In genomic region chr14:61706096-61706690, GRCh38 we compare ENCODE assay signal across 18 cellular contexts. TPM values are rescaled to one million over a fixed set of nuclear protein-coding genes. Genes with fewer than 3 reads are reported as not detected.
A peak's percentile ranks its signal among the peaks of the same experiment; 100 is the strongest.
DNase-seq lines count a peak whose midpoint lies in the region; ATAC-seq, FAIRE-seq and TF ChIP-seq lines count a peak whose summit lies in the region.
"Had no signal": no experiment of that assay in that cellular context is flagged by ENCODE, and none has a peak within 500 bp of the region (broad histone marks: within the 10 kb centered on the region; RNA-seq: fewer than 3 reads in every experiment).

No MANE protein-coding gene starts in this region.

- peaks cover 8% of the 10 kb centered on the region for H3K36me3 Mint-ChIP-seq in T-cell

- H3K27me3 Mint-ChIP-seq in T-cell, result no peaks in the 10 kb centered on the region

- no peaks in the 10 kb centered on the region for H3K27me3 ChIP-seq in HepG2 (ENCODE audit: control insufficient read depth in 1 of 2, insufficient read depth in 2 of 2, low read length in 2 of 2)
- H3K27me3 ChIP-seq in right lobe of liver, result no peaks in the 10 kb centered on the region
- no peaks in the 10 kb centered on the region for H3K27me3 ChIP-seq in hepatocyte
- H3K27me3 ChIP-seq in SK-N-SH (ENCODE audit: insufficient read depth), result no peaks in the 10 kb centered on the region
- no peaks in the 10 kb centered on the region for H3K27me3 ChIP-seq in A673 (replicated peaks; ENCODE audit: insufficient read depth, low read depth, low read length, poor library complexity)
- H3K27me3 ChIP-seq: gastroesophageal sphincter had no signal

- peaks cover 83% of the 10 kb centered on the region for H3K79me2 ChIP-seq in HepG2 (ENCODE audit: insufficient read depth, low read length)
- H3K79me2 ChIP-seq in hepatocyte, result peaks cover 96% of the 10 kb centered on the region
- H3K79me2 ChIP-seq in SK-N-SH (ENCODE audit: insufficient read depth), result peaks cover 100% of the 10 kb centered on the region

- no peaks in the 10 kb centered on the region for H3K9me3 ChIP-seq in HepG2 (ENCODE audit: low read length)
- H3K9me3 ChIP-seq in right lobe of liver, result no peaks in the 10 kb centered on the region
- no peaks in the 10 kb centered on the region for H3K9me3 ChIP-seq in hepatocyte (ENCODE audit: low read depth)
- H3K9me3 ChIP-seq in SK-N-SH, result no peaks in the 10 kb centered on the region
- no peaks in the 10 kb centered on the region for H3K9me3 ChIP-seq in A673 (ENCODE audit: low read depth, low read length, poor library complexity, severe bottlenecking)
- H3K9me3 ChIP-seq: gastroesophageal sphincter had no signal

- TF ChIP-seq EP300 in HepG2 (IDR thresholded peaks at IDR 0.05; ENCODE audit: low read depth in 2 of 2, low read length in 2 of 2) (no peak), HepG2 (CRISPR knock-in tag; IDR thresholded peaks at IDR 0.05; ENCODE audit: borderline replicate concordance) (no peak), SK-N-SH (IDR thresholded peaks at IDR 0.05; ENCODE audit: borderline replicate concordance in 1 of 2, low read depth in 1 of 2, low read length in 1 of 2) (no peak)

- no peak overlapping the region for H3K4me3 ChIP-seq in HepG2 (replicated peaks in 1 of 3; ENCODE audit: insufficient read depth in 1 of 3, low read depth in 2 of 3, low read length in 3 of 3)
- H3K4me3 ChIP-seq in right lobe of liver, result no peak overlapping the region
- no peak overlapping the region for H3K4me3 ChIP-seq in hepatocyte
- no peak overlapping the region for H3K4me3 ChIP-seq in SK-N-SH (ENCODE audit: low read depth in 2 of 2, low read length in 1 of 2)
- H3K4me3 ChIP-seq in A673 (ENCODE audit: low read depth, low read length, poor library complexity, severe bottlenecking), result no peak overlapping the region
- H3K4me3 ChIP-seq: gastroesophageal sphincter had no signal

- BruUV-seq in HepG2 (replicated peaks; lab: Mats Ljungman, UMichigan) (no TSS peak), A673 (replicated peaks; lab: Mats Ljungman, UMichigan) (no TSS peak)

- H2AFZ ChIP-seq in HepG2 (ENCODE audit: low read length) (no peak overlapping the region), hepatocyte (no peak overlapping the region), SK-N-SH (ENCODE audit: low read depth) (no peak overlapping the region)
- H2AFZ ChIP-seq: parathyroid adenoma had no signal

- peaks cover 19% of the 10 kb centered on the region for H3F3A ChIP-seq in SK-N-SH (replicated peaks; ENCODE audit: insufficient read depth)

- no peak for ATAC-seq in HepG2
- no peak for ATAC-seq in right lobe of liver
- ATAC-seq in T-cell (replicated peaks in 1 of 4), result no peak
- ATAC-seq in HG03571 (IDR thresholded peaks at IDR 0.05; ENCODE audit: unreplicated experiment), result no peak
- ATAC-seq: gastroesophageal sphincter, Panc1 had no signal

- in situ Hi-C loops in HepG2 (cut with HindIII; ENCODE audit: extremely low pct_ligation_motif_present, low pct_unique_long_range_greater_than_20kb), result no loop called here

- no peak for FAIRE-seq in HepG2 (lab: Jason Lieb, UNC)

- H3K27ac Mint-ChIP-seq in T-cell, result peak overlapping the region; percentile 28 to 36

- H3K9me2 ChIP-seq in hepatocyte (replicated peaks; ENCODE audit: insufficient read depth), result no peaks in the 10 kb centered on the region
- H3K9me2 ChIP-seq in SK-N-SH, result no peaks in the 10 kb centered on the region

- H3K4me3 Mint-ChIP-seq in T-cell, result peak overlapping the region in 2 of 3 donors; percentile 4 to 29
- H3K4me3 Mint-ChIP-seq: H9 had no signal

- TF ChIP-seq RAD21 in HepG2 (CRISPR knock-in tag; IDR thresholded peaks at IDR 0.05) (no peak), SK-N-SH (IDR thresholded peaks at IDR 0.05; ENCODE audit: low read length) (no peak)

- TF ChIP-seq CTCF in HepG2 (CRISPR knock-in tag; IDR thresholded peaks at IDR 0.05) (no peak), right lobe of liver (IDR thresholded peaks at IDR 0.05) (no peak), hepatocyte (IDR thresholded peaks at IDR 0.05; ENCODE audit: poor library complexity) (no peak), SK-N-SH (IDR thresholded peaks at IDR 0.05) (no peak), A673 (conservative IDR thresholded peaks at IDR 0.05; ENCODE audit: low read depth, low read length) (no peak)

- H3K9me3 Mint-ChIP-seq in T-cell, result peaks cover 0 to 4% (median 0%) of the 10 kb centered on the region in 3 donors
- H3K9me3 Mint-ChIP-seq: H9 had no signal

- H3K9ac ChIP-seq in HepG2 (ENCODE audit: insufficient read depth, low read depth, low read length) (no peak overlapping the region), SK-N-SH (no peak overlapping the region)
- H3K9ac ChIP-seq: parathyroid adenoma had no signal

- peaks cover 72% of the 10 kb centered on the region for H4K20me1 ChIP-seq in HepG2 (ENCODE audit: insufficient read depth, low read length)
- peaks cover 90% of the 10 kb centered on the region for H4K20me1 ChIP-seq in hepatocyte (ENCODE audit: insufficient read depth, poor library complexity, severe bottlenecking)
- peaks cover 90% of the 10 kb centered on the region for H4K20me1 ChIP-seq in SK-N-SH (ENCODE audit: insufficient read depth)

- CTCF ChIA-PET in HepG2 (lab: Yijun Ruan, JAX; ENCODE audit: low intra/inter-chr PET ratio, low total read pairs), result no interaction called here
- CTCF ChIA-PET in T-cell (lab: Charles Lee), result interaction anchor here (0.5 to 0.7 kb wide), 3 partner anchors 13 to 305 kb away, joined by 3 to 10 read pairs (median 4); no protein-coding TSS in a partner anchor
- CTCF ChIA-PET in SK-N-SH (lab: Yijun Ruan, JAX), result interaction anchor here (0.9 to 2.0 kb wide), 3 partner anchors 23 to 230 kb away, joined by 3 to 5 read pairs (median 3); no protein-coding TSS in a partner anchor
- CTCF ChIA-PET in A673 (lab: Charles Lee), result no interaction called here

- H3K4me2 ChIP-seq in HepG2 (ENCODE audit: low read depth, low read length) (0 out of 2 replicates have a peak overlapping the region, but pooled peaks have one; percentile 0), hepatocyte (peak overlapping the region; percentile 40), SK-N-SH (no peak overlapping the region)

- intact Hi-C loops in HepG2 (cut with micrococcal nuclease; ENCODE audit: unreplicated experiment) (no loop called here), right lobe of liver (cut with DNase I) (no loop called here), A673 (cut with micrococcal nuclease; ENCODE audit: unreplicated experiment) (no loop called here)

- peaks cover 86 to 90% (median 86%) of the 10 kb centered on the region in 3 donors for H3K4me1 Mint-ChIP-seq in T-cell

- DNase-seq in HepG2 (ENCODE audit: low spot score) (no peak), right lobe of liver (no peak), T-cell (no peak), hepatocyte (ENCODE audit: low spot score) (no peak), SK-N-SH (no peak), A673 (ENCODE audit: low spot score) (no peak), COLO829 (ENCODE audit: low spot score) (no peak)
- DNase-seq: activated T-cell treated with anti-CD3 and anti-CD28 coated beads, Interleukin-2, amount 50 U/mL, for 1 hour; AML-193; DMS79; H9; NCI-H1694 treated with DMSO at 0.1 percent for 48 hours; NCI-H524; stimulated activated CD4-positive, alpha-beta T cell treated with anti-CD3 and anti-CD28 coated beads, Interleukin-12 subunit alpha, Interleukin-12 subunit beta, amount 100 ng/mL, for 4 hours had no signal

- TF ChIP-seq POLR2A in HepG2 (IDR thresholded peaks at IDR 0.05; ENCODE audit: insufficient read depth in 1 of 2, low read depth in 2 of 2, low read length in 2 of 2) (no peak), right lobe of liver (IDR thresholded peaks at IDR 0.05) (no peak)

- H3K36me3 ChIP-seq in HepG2 (replicated peaks in 1 of 2; ENCODE audit: control insufficient read depth in 1 of 2, insufficient read depth in 2 of 2, low read length in 2 of 2) (no peaks in the 10 kb centered on the region), right lobe of liver (no peaks in the 10 kb centered on the region), hepatocyte (replicated peaks; ENCODE audit: insufficient read depth, low read depth) (no peaks in the 10 kb centered on the region), SK-N-SH (replicated peaks in 1 of 2; ENCODE audit: control insufficient read depth in 1 of 2, insufficient read depth in 2 of 2, low read length in 1 of 2) (peaks cover 0 to 10% of the 10 kb centered on the region in 2 experiments), A673 (ENCODE audit: insufficient read depth, low read length, poor library complexity, severe bottlenecking) (no peaks in the 10 kb centered on the region)
- H3K36me3 ChIP-seq: gastroesophageal sphincter had no signal

- POLR2A ChIA-PET in HepG2 (lab: Yijun Ruan, JAX), result interaction anchor here (1.0 to 1.3 kb wide), 3 partner anchors 9 to 143 kb away, joined by 3 to 4 read pairs (median 3); partner anchors contain the start of gene HIF1A
- POLR2A ChIA-PET in T-cell (lab: Charles Lee), result interaction anchor here (0.5 to 1.9 kb wide), 10 partner anchors 8 to 328 kb away, joined by 3 to 9 read pairs (median 4); partner anchors contain the start of genes HIF1A (in 1 of the 2) and SNAPC1 (in 1 of the 2)
- POLR2A ChIA-PET in SK-N-SH (lab: Yijun Ruan, JAX), result interaction anchor here (1.3 kb wide), 1 partner anchor 11 kb away, joined by 3 read pairs; the partner anchor contains the start of gene HIF1A
- POLR2A ChIA-PET in A673 (lab: Charles Lee; ENCODE audit: low non-redundant PET), result no interaction called here

- no peak overlapping the region for H3K27ac ChIP-seq in HepG2 (ENCODE audit: extremely low read length, insufficient read depth, low read length)
- no peak overlapping the region for H3K27ac ChIP-seq in right lobe of liver
- H3K27ac ChIP-seq in hepatocyte, result no peak overlapping the region
- no peak overlapping the region; a peak in 1 of 4 replicates for H3K27ac ChIP-seq in SK-N-SH (ENCODE audit: low read depth in 2 of 2, low read length in 1 of 2)
- no peak overlapping the region for H3K27ac ChIP-seq in A673 (ENCODE audit: low read depth, low read length, poor library complexity, severe bottlenecking)
- H3K27ac ChIP-seq: parathyroid adenoma had no signal

- H3K4me1 ChIP-seq in HepG2 (ENCODE audit: insufficient read depth, low read length) (peaks cover 65% of the 10 kb centered on the region), right lobe of liver (peaks cover 0 to 21% (median under 1%) of the 10 kb centered on the region in 4 donors), hepatocyte (ENCODE audit: insufficient read depth) (peaks cover 4% of the 10 kb centered on the region), SK-N-SH (ENCODE audit: control insufficient read depth in 1 of 2, insufficient read depth in 2 of 2, low read depth in 1 of 2, low read length in 1 of 2) (peaks cover 2 to 16% of the 10 kb centered on the region in 2 experiments; a peak in 3 of 4 replicates), A673 (ENCODE audit: insufficient read depth, low read length, poor library complexity, severe bottlenecking) (peaks cover 15% of the 10 kb centered on the region)

- 66% methylated on average over 3 of the region's 3 CpGs for WGBS in HepG2 (ENCODE audit: low lambda C conversion rate)
- WGBS in right lobe of liver (ENCODE audit: insufficient coverage, low coverage, low lambda C conversion rate, missing lambda C conversion rate), result 56% methylated on average over 3 of the region's 3 CpGs
- WGBS in hepatocyte (ENCODE audit: low lambda C conversion rate, missing lambda C conversion rate), result 64% methylated on average over 3 of the region's 3 CpGs
- 88% methylated on average over 3 of the region's 3 CpGs for WGBS in SK-N-SH (ENCODE audit: low lambda C conversion rate)

RNA-seq across cellular contexts. Expression of gene HIF1A, which starts 10.9 kb away (rescaled TPM):
- total RNA-seq in HepG2 (2016; rRNA removed; fragmentation: Illumina TruSeq; extraction: Trizol) (126 and 211 TPM in 2 replicates), right lobe of liver (100 to 1,000 TPM in 1 of 6 experiments, 10 to 100 TPM in 5; 15.9 to 117 (median 31.9) TPM), T-cell (100 to 1,000 TPM in 2 of 5 donors, 10 to 100 TPM in 3; 80.2 to 200 (median 87.8) TPM), hepatocyte (219 and 285 TPM in 2 replicates), A673 (2021) (135 and 136 TPM in 2 replicates)
- 19.1 and 34.5 TPM in 2 replicates for total RNA-seq in HepG2 (2016; cell fraction: cytosol; rRNA removed; fragmentation: Illumina TruSeq; extraction: Trizol; ENCODE audit: low read depth)
- total RNA-seq in HepG2 (2016; cell fraction: insoluble cytoplasmic fraction; rRNA removed; fragmentation: Illumina TruSeq; extraction: Trizol), result 123 and 189 TPM in 2 replicates
- 36.2 and 39.8 TPM in 2 replicates for total RNA-seq in HepG2 (2016; cell fraction: membrane; rRNA removed; fragmentation: Illumina TruSeq; extraction: Trizol)
- total RNA-seq in HepG2 (2016; cell fraction: nucleus; rRNA removed; fragmentation: Illumina TruSeq; extraction: Trizol), result 102 and 119 TPM in 2 replicates
- polyA plus RNA-seq in HepG2 (2011; rRNA removed) (41.0 and 42.8 TPM in 2 replicates), hepatocyte (169 and 181 TPM in 2 replicates), SK-N-SH (2012; rRNA removed) (18.9 and 20.8 TPM in 2 replicates)
- polyA plus RNA-seq in HepG2 (2011; cell fraction: cytosol; rRNA removed), result 19.1 and 32.4 TPM in 2 replicates
- 26.9 and 40.5 TPM in 2 replicates for polyA plus RNA-seq in HepG2 (2011; cell fraction: nucleus; rRNA removed)
- 58.1 and 68.2 TPM in 2 replicates for polyA plus RNA-seq in HepG2 (2012)
- polyA plus RNA-seq in HepG2 (2016; cell fraction: cytosol; fragmentation: Illumina TruSeq; extraction: Trizol; ENCODE audit: low read depth), result 3.1 and 3.4 TPM in 2 replicates
- 155 and 156 TPM in 2 replicates for polyA plus RNA-seq in HepG2 (2016; cell fraction: insoluble cytoplasmic fraction; fragmentation: Illumina TruSeq; extraction: Trizol; ENCODE audit: low read depth)
- polyA plus RNA-seq in HepG2 (2016; cell fraction: membrane; fragmentation: Illumina TruSeq; extraction: Trizol; ENCODE audit: low read depth), result 11.9 and 12.5 TPM in 2 replicates
- polyA plus RNA-seq in HepG2 (2016; cell fraction: nucleus; fragmentation: Illumina TruSeq; extraction: Trizol; ENCODE audit: insufficient read depth, low read depth), result 108 and 129 TPM in 2 replicates
- 67.4 and 132 TPM in 2 replicates for polyA minus RNA-seq in HepG2 (2011; rRNA and poly(A)+ RNA removed; ENCODE audit: low replicate concordance)
- polyA minus RNA-seq in HepG2 (2011; cell fraction: cytosol; rRNA and poly(A)+ RNA removed), result 77.8 and 127 TPM in 2 replicates
- polyA minus RNA-seq in HepG2 (2011; cell fraction: nucleus; rRNA and poly(A)+ RNA removed), result 102 and 161 TPM in 2 replicates
- polyA plus RNA-seq in SK-N-SH (2012; cell fraction: cytosol; rRNA removed), result 27.2 and 37.6 TPM in 2 replicates
- 23.5 and 50.4 TPM in 2 replicates for polyA plus RNA-seq in SK-N-SH (2012; cell fraction: nucleus; rRNA removed)

RNA-seq across cellular contexts. Expression of gene SNAPC1, which starts 56.0 kb away (rescaled TPM):
- total RNA-seq in HepG2 (2016; rRNA removed; fragmentation: Illumina TruSeq; extraction: Trizol) (8.4 and 8.5 TPM in 2 replicates), right lobe of liver (1 to 10 TPM in 5 of 6 experiments, under 1 TPM in 1; 0.88 to 2.0 (median 1.8) TPM), T-cell (1 to 10 TPM; 2.8 to 6.4 (median 4.0) TPM), hepatocyte (7.7 and 10.5 TPM in 2 replicates), A673 (2021) (11.9 and 13.8 TPM in 2 replicates)
- total RNA-seq in HepG2 (2016; cell fraction: cytosol; rRNA removed; fragmentation: Illumina TruSeq; extraction: Trizol; ENCODE audit: low read depth), result 1.9 and 2.3 TPM in 2 replicates
- 8.4 and 8.6 TPM in 2 replicates for total RNA-seq in HepG2 (2016; cell fraction: insoluble cytoplasmic fraction; rRNA removed; fragmentation: Illumina TruSeq; extraction: Trizol)
- total RNA-seq in HepG2 (2016; cell fraction: membrane; rRNA removed; fragmentation: Illumina TruSeq; extraction: Trizol), result 2.8 and 3.6 TPM in 2 replicates
- 5.8 and 7.5 TPM in 2 replicates for total RNA-seq in HepG2 (2016; cell fraction: nucleus; rRNA removed; fragmentation: Illumina TruSeq; extraction: Trizol)
- polyA plus RNA-seq in HepG2 (2011; rRNA removed) (1.9 and 2.6 TPM in 2 replicates), hepatocyte (3.4 and 8.7 TPM in 2 replicates), SK-N-SH (2012; rRNA removed) (3.4 and 4.6 TPM in 2 replicates)
- polyA plus RNA-seq in HepG2 (2011; cell fraction: cytosol; rRNA removed), result 1.0 and 1.8 TPM in 2 replicates
- 0.90 and 0.97 TPM in 2 replicates for polyA plus RNA-seq in HepG2 (2011; cell fraction: nucleus; rRNA removed)
- 3.8 and 4.8 TPM in 2 replicates for polyA plus RNA-seq in HepG2 (2012)
- polyA plus RNA-seq in HepG2 (2016; cell fraction: cytosol; fragmentation: Illumina TruSeq; extraction: Trizol; ENCODE audit: low read depth), result 0.49 and 0.59 TPM in 2 replicates
- polyA plus RNA-seq in HepG2 (2016; cell fraction: insoluble cytoplasmic fraction; fragmentation: Illumina TruSeq; extraction: Trizol; ENCODE audit: low read depth), result 6.9 TPM in 2 replicates
- polyA plus RNA-seq in HepG2 (2016; cell fraction: membrane; fragmentation: Illumina TruSeq; extraction: Trizol; ENCODE audit: low read depth), result 0.82 and 1.0 TPM in 2 replicates
- 7.6 and 9.2 TPM in 2 replicates for polyA plus RNA-seq in HepG2 (2016; cell fraction: nucleus; fragmentation: Illumina TruSeq; extraction: Trizol; ENCODE audit: insufficient read depth, low read depth)
- 0.24 and 1.2 TPM in 2 replicates for polyA minus RNA-seq in HepG2 (2011; rRNA and poly(A)+ RNA removed; ENCODE audit: low replicate concordance)
- polyA minus RNA-seq in HepG2 (2011; cell fraction: cytosol; rRNA and poly(A)+ RNA removed), result 2.5 and 2.7 TPM in 2 replicates
- polyA minus RNA-seq in HepG2 (2011; cell fraction: nucleus; rRNA and poly(A)+ RNA removed), result 2.6 and 4.0 TPM in 2 replicates
- 6.0 and 9.5 TPM in 2 replicates for polyA plus RNA-seq in SK-N-SH (2012; cell fraction: cytosol; rRNA removed)
- 1.2 and 2.4 TPM in 2 replicates for polyA plus RNA-seq in SK-N-SH (2012; cell fraction: nucleus; rRNA removed)

Comparison
In these comparisons a context has a peak if more than half of its experiments do, and no peak if none do; other contexts are left out.
1. CTCF ChIA-PET loops: an anchor here in T-cell (0.5 to 0.7 kb wide) and SK-N-SH (0.9 to 2.0 kb wide); none called in HepG2 and A673.